ENCODE assay signal across 9 cellular contexts in genomic region chr6:10692965-10693538, GRCh38. TPM values are rescaled to one million over a fixed set of nuclear protein-coding genes. Genes with fewer than 3 reads are reported as not detected.
DNase-seq lines count a peak whose midpoint lies in the region; ATAC-seq and TF ChIP-seq lines count a peak whose summit lies in the region.
"Had no signal": no experiment of that assay in that cellular context is flagged by ENCODE, and none has a peak within 500 bp of the region (broad histone marks: within the 10 kb centered on the region; RNA-seq: fewer than 3 reads in every experiment).

No MANE protein-coding gene starts in this region.

- no peaks in the 10 kb centered on the region for H3K36me3 Mint-ChIP-seq in progenitor cell of endocrine pancreas (ENCODE audit: insufficient read depth)

- no peaks in the 10 kb centered on the region for H3K27me3 ChIP-seq in RWPE2 (ENCODE audit: insufficient read depth, poor library complexity, severe bottlenecking)
- no peaks in the 10 kb centered on the region for H3K27me3 ChIP-seq in thyroid gland

- no peak for TF ChIP-seq CTCF in RWPE2 (IDR thresholded peaks at IDR 0.05; ENCODE audit: poor library complexity, severe bottlenecking)
- TF ChIP-seq CTCF in progenitor cell of endocrine pancreas (IDR thresholded peaks at IDR 0.05; ENCODE audit: unreplicated experiment): no peak
- no peak for TF ChIP-seq CTCF in thyroid gland (IDR thresholded peaks at IDR 0.05)

- H3K4me3 ChIP-seq in GM08714 (ENCODE audit: low read length) (peak overlapping the region; percentile 86), RWPE2 (ENCODE audit: severe bottlenecking) (peak overlapping the region; percentile 87), thyroid gland (replicated peaks in 1 of 3) (peak overlapping the region in 1 of 3 donors; percentile 61)

- ATAC-seq in RWPE2 (ENCODE audit: low read depth) (no peak), GM19395 (IDR thresholded peaks at IDR 0.05; ENCODE audit: unreplicated experiment) (no peak)

- H3K9me3 ChIP-seq in RWPE2 (ENCODE audit: severe bottlenecking) (peaks cover 2% of the 10 kb centered on the region), thyroid gland (no peaks in the 10 kb centered on the region)

- no peak for TF ChIP-seq POLR2A in erythroblast (IDR thresholded peaks at IDR 0.05; ENCODE audit: low read length)
- no peak for TF ChIP-seq POLR2A in thyroid gland (IDR thresholded peaks at IDR 0.05)

- H3K27ac Mint-ChIP-seq in progenitor cell of endocrine pancreas: peak overlapping the region; percentile 100

- no peaks in the 10 kb centered on the region for H3K27me3 Mint-ChIP-seq in progenitor cell of endocrine pancreas

- H3K27ac ChIP-seq in RWPE2 (ENCODE audit: poor library complexity, severe bottlenecking) (no peak overlapping the region), thyroid gland (no peak overlapping the region)

- H3K4me1 ChIP-seq in RWPE2 (ENCODE audit: insufficient read depth, poor library complexity, severe bottlenecking) (peaks cover 10% of the 10 kb centered on the region), thyroid gland (peaks cover 19 to 23% of the 10 kb centered on the region in 2 donors)

- intact Hi-C loops in thyroid gland (cut with DNase I): loop anchor here (10.0 kb wide), 2 partner anchors 52 to 178 kb away; partner anchors contain the start of gene TMEM14B

- 94 to 95% methylated on average over 8 of the region's 8 CpGs for WGBS in thyroid gland, 2 donors

- H3K9me3 Mint-ChIP-seq in progenitor cell of endocrine pancreas (ENCODE audit: low read depth): no peaks in the 10 kb centered on the region

- H3K4me3 Mint-ChIP-seq in progenitor cell of endocrine pancreas (ENCODE audit: low read depth): peak overlapping the region; percentile 97

- H3K36me3 ChIP-seq in RWPE2 (ENCODE audit: low read depth): peaks cover 18% of the 10 kb centered on the region
- H3K36me3 ChIP-seq in thyroid gland: peaks cover 0 to 7% of the 10 kb centered on the region in 2 donors

- DNase-seq in RWPE2 (ENCODE audit: low spot score): no peak
- peak; percentile 37 to 42 for DNase-seq in erythroblast (lab: John Stamatoyannopoulos, UW)
- no peak for DNase-seq in progenitor cell of endocrine pancreas (ENCODE audit: low spot score, unreplicated experiment)
- no peak for DNase-seq in NCI-H69 (lab: John Stamatoyannopoulos, UW)
- no peak for DNase-seq in thyroid gland
- DNase-seq in COLO668 (lab: John Stamatoyannopoulos, UW; ENCODE audit: unreplicated experiment): no peak
- DNase-seq: posterior cingulate gyrus had no signal

- H3K4me1 Mint-ChIP-seq in progenitor cell of endocrine pancreas (ENCODE audit: low read depth): peaks cover 45% of the 10 kb centered on the region

RNA-seq across cellular contexts. Expression of gene C6orf52, which starts 1.4 kb away (rescaled TPM):
- total RNA-seq in progenitor cell of endocrine pancreas: 3.5 and 4.8 TPM in 2 replicates
- total RNA-seq in thyroid gland: not detected

RNA-seq across cellular contexts. Expression of gene PAK1IP1, which starts 1.7 kb away (rescaled TPM):
- total RNA-seq in progenitor cell of endocrine pancreas (12.9 and 14.1 TPM in 2 replicates), thyroid gland (10 to 100 TPM in 3 of 4 donors, 1 to 10 TPM in 1; 8.8 to 15.6 (median 12.7) TPM)

RNA-seq across cellular contexts. Expression of gene TMEM14C, which starts 29.8 kb away (rescaled TPM):
- total RNA-seq in progenitor cell of endocrine pancreas (63.2 and 63.6 TPM in 2 replicates), thyroid gland (100 to 1,000 TPM; 103 to 215 (median 162) TPM)

RNA-seq across cellular contexts. Expression of gene TMEM14B, which starts 54.6 kb away (rescaled TPM):
- total RNA-seq in progenitor cell of endocrine pancreas (52.7 and 56.2 TPM in 2 replicates), thyroid gland (100 to 1,000 TPM; 114 to 217 (median 197) TPM)

Comparison
In these comparisons a context has a peak if more than half of its experiments do, and no peak if none do; other contexts are left out.
1. DNase-seq: peak in erythroblast (2 of 2); none in RWPE2 (single experiment), progenitor cell of endocrine pancreas (single experiment), NCI-H69 (single experiment), thyroid gland (0 of 2) and COLO668 (single experiment).